Comparison of ENCODE assay signal across 8 cellular contexts in genomic region chr19:54138777-54139256, GRCh38. TPM values are rescaled to one million over a fixed set of nuclear protein-coding genes. Genes with fewer than 3 reads are reported as not detected.
A peak's percentile ranks its signal among the peaks of the same experiment; 100 is the strongest.
DNase-seq lines count a peak whose midpoint lies in the region; ATAC-seq and TF ChIP-seq lines count a peak whose summit lies in the region.

No MANE protein-coding gene starts in this region.

- H3K4me3 ChIP-seq in BE2C (ENCODE audit: low read depth, low read length) (peak overlapping the region; percentile 83), OCI-LY1 (ENCODE audit: low read depth, low read length, poor library complexity, severe bottlenecking) (peak overlapping the region; percentile 93), dorsolateral prefrontal cortex (peak overlapping the region; percentile 60 to 100 (median 97))

- intact Hi-C loops in dorsolateral prefrontal cortex (cut with DNase I) = loop anchor here in 1 of 2 donors (2.0 kb wide), 2 partner anchors 20 to 24 kb away; partner anchors contain the start of genes LENG1, PRPF31 and TFPT

- peaks cover 32% of the 10 kb centered on the region for H3K79me2 ChIP-seq in OCI-LY1 (ENCODE audit: insufficient read depth, low read length)

- H3K4me2 ChIP-seq in OCI-LY1 (ENCODE audit: low read length) = peak overlapping the region; percentile 70

- no peak for ATAC-seq in HG02852 (IDR thresholded peaks at IDR 0.05; ENCODE audit: unreplicated experiment)

- H3K36me3 ChIP-seq in BE2C (peaks cover 29% of the 10 kb centered on the region), OCI-LY1 (ENCODE audit: insufficient read depth, low read length) (peaks cover 45% of the 10 kb centered on the region)

- peaks cover 3% of the 10 kb centered on the region for H3K27me3 Mint-ChIP-seq in nephron progenitor cell (ENCODE audit: low read depth, poor library complexity)

- DNase-seq in BE2C (no peak), dorsolateral prefrontal cortex (no peak), nephron progenitor cell (peak; percentile 20), amygdala (lab: John Stamatoyannopoulos, UW) (no peak), mucosa of gallbladder (ENCODE audit: low spot score) (no peak), NCI-H146 treated with DMSO at 0.1 percent for 48 hours (lab: John Stamatoyannopoulos, UW; ENCODE audit: unreplicated experiment) (no peak)

- peaks cover 55% of the 10 kb centered on the region for H3K4me1 Mint-ChIP-seq in nephron progenitor cell

- H3K9ac ChIP-seq in OCI-LY1 (ENCODE audit: low read length) = peak overlapping the region; percentile 95

- H3K27me3 ChIP-seq in BE2C (no peaks in the 10 kb centered on the region), OCI-LY1 (ENCODE audit: insufficient read depth, low read length) (no peaks in the 10 kb centered on the region), dorsolateral prefrontal cortex (no peaks in the 10 kb centered on the region)

- H3K9me2 ChIP-seq in OCI-LY1 (ENCODE audit: low read depth, low read length) = no peaks in the 10 kb centered on the region

- H3K4me3 Mint-ChIP-seq in nephron progenitor cell = peak overlapping the region; percentile 92

- peaks cover 28% of the 10 kb centered on the region for H3K36me3 Mint-ChIP-seq in nephron progenitor cell (ENCODE audit: low read depth)

- peaks cover 6% of the 10 kb centered on the region for H3K9me3 Mint-ChIP-seq in nephron progenitor cell

- H3K4me1 ChIP-seq in BE2C (no peaks in the 10 kb centered on the region), OCI-LY1 (ENCODE audit: insufficient read depth, low read length, severe bottlenecking) (peaks cover 26% of the 10 kb centered on the region)

- TF ChIP-seq CTCF in BE2C (IDR thresholded peaks at IDR 0.05; ENCODE audit: low read depth, low read length) (no peak), OCI-LY1 (IDR thresholded peaks at IDR 0.05; ENCODE audit: low read length) (no peak), dorsolateral prefrontal cortex (IDR thresholded peaks at IDR 0.05 in 54 of 56, conservative IDR thresholded peaks at IDR 0.05 in 2 of 56; ENCODE audit: low read depth in 1 of 56, partially characterized antibody in 56 of 56) (no peak), nephron progenitor cell (IDR thresholded peaks at IDR 0.05) (no peak)

- H4K20me1 ChIP-seq in OCI-LY1 (ENCODE audit: insufficient read depth, low read length) = no peaks in the 10 kb centered on the region

- H3K9me3 ChIP-seq in BE2C (no peaks in the 10 kb centered on the region), OCI-LY1 (ENCODE audit: low read length) (no peaks in the 10 kb centered on the region)

- no peaks in the 10 kb centered on the region for H3F3A ChIP-seq in OCI-LY1 (ENCODE audit: insufficient read depth, low read length)

- H3K27ac ChIP-seq in OCI-LY1 (ENCODE audit: low read depth, low read length, poor library complexity, severe bottlenecking) = no peak overlapping the region
- peak overlapping the region in 25 of 59 donors; percentile 0 to 97 (median 94) for H3K27ac ChIP-seq in dorsolateral prefrontal cortex

- H3K27ac Mint-ChIP-seq in nephron progenitor cell = peak overlapping the region; percentile 96

- no peak overlapping the region for H2AFZ ChIP-seq in OCI-LY1 (ENCODE audit: low read length)

RNA-seq across cellular contexts. Expression of gene CNOT3, which starts 1.3 kb away (rescaled TPM):
- polyA plus RNA-seq in BE2C (2012; ENCODE audit: insufficient read depth, insufficient read length, low read depth) = 70.5 TPM
- total RNA-seq in dorsolateral prefrontal cortex = 10 to 100 TPM; 29.1 to 60.7 (median 39.7) TPM
- 54.2 TPM for total RNA-seq in mucosa of gallbladder

RNA-seq across cellular contexts. Expression of gene LENG1, which starts 20.7 kb away (rescaled TPM):
- 56.4 TPM for polyA plus RNA-seq in BE2C (2012; ENCODE audit: insufficient read depth, insufficient read length, low read depth)
- total RNA-seq in dorsolateral prefrontal cortex (1 to 10 TPM; 4.0 to 8.9 (median 6.2) TPM), mucosa of gallbladder (12.7 TPM)

RNA-seq across cellular contexts. Expression of gene PRPF31, which starts 23.3 kb away (rescaled TPM):
- polyA plus RNA-seq in BE2C (2012; ENCODE audit: insufficient read depth, insufficient read length, low read depth) = 185 TPM
- total RNA-seq in dorsolateral prefrontal cortex = 10 to 100 TPM; 38.2 to 60.7 (median 48.1) TPM
- total RNA-seq in mucosa of gallbladder = 47.1 TPM

RNA-seq across cellular contexts. Expression of gene TFPT, which starts 23.4 kb away (rescaled TPM):
- polyA plus RNA-seq in BE2C (2012; ENCODE audit: insufficient read depth, insufficient read length, low read depth) = 30.7 TPM
- 10 to 100 TPM; 30.8 to 72.2 (median 49.8) TPM for total RNA-seq in dorsolateral prefrontal cortex
- 23.2 TPM for total RNA-seq in mucosa of gallbladder

RNA-seq across cellular contexts. Expression of gene TMC4, which starts 34.1 kb away (rescaled TPM):
- not detected for polyA plus RNA-seq in BE2C (2012; ENCODE audit: insufficient read depth, insufficient read length, low read depth)
- total RNA-seq in dorsolateral prefrontal cortex (1 to 10 TPM in 94 of 120 experiments, under 1 TPM in 21, not detected in 5; 0.40 to 8.8 (median 1.9) TPM), mucosa of gallbladder (198 TPM)
